1 cellular context compared by ENCODE assay signal in genomic region chr15:32585844-32586243, GRCh38. TPM values are rescaled to one million over a fixed set of nuclear protein-coding genes. Genes with fewer than 3 reads are reported as not detected.
"Had no signal": no experiment of that assay in that cellular context is flagged by ENCODE, and none has a peak within 500 bp of the region (broad histone marks: within the 10 kb centered on the region; RNA-seq: fewer than 3 reads in every experiment).

No MANE protein-coding gene starts in this region.

RNA-seq across cellular contexts. Expression of gene SCG5, which starts 55.7 kb away (rescaled TPM):
- total RNA-seq: T-cell had no signal
